Comparison of ENCODE assay signal across 1 cellular context in the genomic region with DNA sequence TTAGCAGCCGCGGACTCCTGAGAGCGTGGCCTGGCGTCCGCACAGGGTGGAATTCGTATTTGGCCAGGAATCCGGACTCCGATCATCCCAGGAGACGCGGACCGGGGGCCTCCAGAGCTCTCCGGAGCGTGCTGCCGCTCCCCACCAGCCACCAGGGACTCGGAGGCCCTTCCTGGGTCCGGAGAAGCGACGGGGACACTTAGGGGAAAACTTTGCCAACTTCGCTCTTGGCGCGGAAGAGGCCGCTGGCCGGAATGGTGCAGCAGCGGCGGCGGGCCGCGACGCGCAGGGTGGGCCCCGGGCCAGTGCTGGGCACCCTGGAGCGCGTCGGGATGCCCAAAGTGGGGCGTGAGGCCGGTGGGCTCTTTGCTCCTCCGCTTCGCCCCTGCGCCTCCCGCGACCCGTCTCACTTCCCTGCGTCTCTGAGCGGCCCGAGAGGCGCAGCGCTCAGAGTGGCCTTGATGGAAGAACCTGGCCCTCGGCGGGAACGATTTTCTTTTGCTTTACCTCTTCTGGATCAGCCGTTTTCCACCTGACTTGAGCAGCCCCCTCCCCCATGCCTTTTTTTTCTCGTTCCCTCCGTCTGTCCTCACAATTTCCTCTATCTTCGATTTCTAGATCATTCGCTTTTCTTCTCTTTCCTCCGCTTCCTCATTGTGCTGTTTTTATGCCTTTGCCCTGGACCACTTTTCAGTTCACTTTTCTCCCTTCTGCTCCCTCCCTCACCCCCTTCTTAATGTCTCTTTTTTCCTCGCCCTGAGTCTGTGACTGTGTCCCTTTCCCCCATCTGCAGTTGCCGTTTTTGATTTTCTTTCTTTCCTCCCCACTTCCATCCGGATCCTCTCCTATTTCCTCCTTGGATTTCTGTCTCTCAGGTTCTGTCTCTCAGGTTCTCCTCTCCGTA.
TF ChIP-seq lines count a peak whose summit lies in the region.

No MANE protein-coding gene starts in this region.

TF ChIP-seq in GM23338, 12 proteins besides CTCF, POLR2A, EP300 and RAD21 (continued from another document):
- TF ChIP-seq, protein P1, sequence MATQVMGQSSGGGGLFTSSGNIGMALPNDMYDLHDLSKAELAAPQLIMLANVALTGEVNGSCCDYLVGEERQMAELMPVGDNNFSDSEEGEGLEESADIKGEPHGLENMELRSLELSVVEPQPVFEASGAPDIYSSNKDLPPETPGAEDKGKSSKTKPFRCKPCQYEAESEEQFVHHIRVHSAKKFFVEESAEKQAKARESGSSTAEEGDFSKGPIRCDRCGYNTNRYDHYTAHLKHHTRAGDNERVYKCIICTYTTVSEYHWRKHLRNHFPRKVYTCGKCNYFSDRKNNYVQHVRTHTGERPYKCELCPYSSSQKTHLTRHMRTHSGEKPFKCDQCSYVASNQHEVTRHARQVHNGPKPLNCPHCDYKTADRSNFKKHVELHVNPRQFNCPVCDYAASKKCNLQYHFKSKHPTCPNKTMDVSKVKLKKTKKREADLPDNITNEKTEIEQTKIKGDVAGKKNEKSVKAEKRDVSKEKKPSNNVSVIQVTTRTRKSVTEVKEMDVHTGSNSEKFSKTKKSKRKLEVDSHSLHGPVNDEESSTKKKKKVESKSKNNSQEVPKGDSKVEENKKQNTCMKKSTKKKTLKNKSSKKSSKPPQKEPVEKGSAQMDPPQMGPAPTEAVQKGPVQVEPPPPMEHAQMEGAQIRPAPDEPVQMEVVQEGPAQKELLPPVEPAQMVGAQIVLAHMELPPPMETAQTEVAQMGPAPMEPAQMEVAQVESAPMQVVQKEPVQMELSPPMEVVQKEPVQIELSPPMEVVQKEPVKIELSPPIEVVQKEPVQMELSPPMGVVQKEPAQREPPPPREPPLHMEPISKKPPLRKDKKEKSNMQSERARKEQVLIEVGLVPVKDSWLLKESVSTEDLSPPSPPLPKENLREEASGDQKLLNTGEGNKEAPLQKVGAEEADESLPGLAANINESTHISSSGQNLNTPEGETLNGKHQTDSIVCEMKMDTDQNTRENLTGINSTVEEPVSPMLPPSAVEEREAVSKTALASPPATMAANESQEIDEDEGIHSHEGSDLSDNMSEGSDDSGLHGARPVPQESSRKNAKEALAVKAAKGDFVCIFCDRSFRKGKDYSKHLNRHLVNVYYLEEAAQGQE (IDR thresholded peaks at IDR 0.05; ENCODE audit: unreplicated experiment) = no peak
- TF ChIP-seq EZH2phosphoT487 (IDR thresholded peaks at IDR 0.05; ENCODE audit: unreplicated experiment) (peak; percentile 71), EZH2 (IDR thresholded peaks at IDR 0.05; ENCODE audit: low read depth, unreplicated experiment) (peak; percentile 47), STAT1 (IDR thresholded peaks at IDR 0.05; ENCODE audit: unreplicated experiment) (no peak), JUNB (IDR thresholded peaks at IDR 0.05; ENCODE audit: unreplicated experiment) (no peak)
TF ChIP-seq in GM23338: peak in this region for 2.
